1 cellular context compared by ENCODE assay signal in genomic region chr4:23888421-23889319, GRCh38.
TF ChIP-seq lines count a peak whose summit lies in the region.

No MANE protein-coding gene starts in this region.

TF ChIP-seq in SK-N-SH, 30 proteins besides CTCF, POLR2A, EP300 and RAD21 (continued from another document):
- no peak for TF ChIP-seq TAF1 (IDR thresholded peaks at IDR 0.05; ENCODE audit: borderline replicate concordance, low read depth, low read length)
- TF ChIP-seq NRF1 (IDR thresholded peaks at IDR 0.05; ENCODE audit: low read depth, low read length) = no peak
- TF ChIP-seq, protein P1, sequence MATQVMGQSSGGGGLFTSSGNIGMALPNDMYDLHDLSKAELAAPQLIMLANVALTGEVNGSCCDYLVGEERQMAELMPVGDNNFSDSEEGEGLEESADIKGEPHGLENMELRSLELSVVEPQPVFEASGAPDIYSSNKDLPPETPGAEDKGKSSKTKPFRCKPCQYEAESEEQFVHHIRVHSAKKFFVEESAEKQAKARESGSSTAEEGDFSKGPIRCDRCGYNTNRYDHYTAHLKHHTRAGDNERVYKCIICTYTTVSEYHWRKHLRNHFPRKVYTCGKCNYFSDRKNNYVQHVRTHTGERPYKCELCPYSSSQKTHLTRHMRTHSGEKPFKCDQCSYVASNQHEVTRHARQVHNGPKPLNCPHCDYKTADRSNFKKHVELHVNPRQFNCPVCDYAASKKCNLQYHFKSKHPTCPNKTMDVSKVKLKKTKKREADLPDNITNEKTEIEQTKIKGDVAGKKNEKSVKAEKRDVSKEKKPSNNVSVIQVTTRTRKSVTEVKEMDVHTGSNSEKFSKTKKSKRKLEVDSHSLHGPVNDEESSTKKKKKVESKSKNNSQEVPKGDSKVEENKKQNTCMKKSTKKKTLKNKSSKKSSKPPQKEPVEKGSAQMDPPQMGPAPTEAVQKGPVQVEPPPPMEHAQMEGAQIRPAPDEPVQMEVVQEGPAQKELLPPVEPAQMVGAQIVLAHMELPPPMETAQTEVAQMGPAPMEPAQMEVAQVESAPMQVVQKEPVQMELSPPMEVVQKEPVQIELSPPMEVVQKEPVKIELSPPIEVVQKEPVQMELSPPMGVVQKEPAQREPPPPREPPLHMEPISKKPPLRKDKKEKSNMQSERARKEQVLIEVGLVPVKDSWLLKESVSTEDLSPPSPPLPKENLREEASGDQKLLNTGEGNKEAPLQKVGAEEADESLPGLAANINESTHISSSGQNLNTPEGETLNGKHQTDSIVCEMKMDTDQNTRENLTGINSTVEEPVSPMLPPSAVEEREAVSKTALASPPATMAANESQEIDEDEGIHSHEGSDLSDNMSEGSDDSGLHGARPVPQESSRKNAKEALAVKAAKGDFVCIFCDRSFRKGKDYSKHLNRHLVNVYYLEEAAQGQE (IDR thresholded peaks at IDR 0.05; ENCODE audit: low read depth, low read length) = peak; percentile 85
- TF ChIP-seq, protein P2, sequence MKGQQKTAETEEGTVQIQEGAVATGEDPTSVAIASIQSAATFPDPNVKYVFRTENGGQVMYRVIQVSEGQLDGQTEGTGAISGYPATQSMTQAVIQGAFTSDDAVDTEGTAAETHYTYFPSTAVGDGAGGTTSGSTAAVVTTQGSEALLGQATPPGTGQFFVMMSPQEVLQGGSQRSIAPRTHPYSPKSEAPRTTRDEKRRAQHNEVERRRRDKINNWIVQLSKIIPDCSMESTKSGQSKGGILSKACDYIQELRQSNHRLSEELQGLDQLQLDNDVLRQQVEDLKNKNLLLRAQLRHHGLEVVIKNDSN (IDR thresholded peaks at IDR 0.05; ENCODE audit: borderline replicate concordance, low read depth) = peak; percentile 32; the same call in 1 of the 2 replicates
- peak; percentile 96 for TF ChIP-seq GATA2 (CRISPR knock-in tag; IDR thresholded peaks at IDR 0.05)
- no peak for TF ChIP-seq IRF3 (IDR thresholded peaks at IDR 0.05; ENCODE audit: low read depth, low read length)
- no peak for TF ChIP-seq ZBTB33 (IDR thresholded peaks at IDR 0.05; ENCODE audit: borderline replicate concordance, low read depth)
- TF ChIP-seq FOXJ3 (CRISPR knock-in tag; IDR thresholded peaks at IDR 0.05) = peak; percentile 85
- TF ChIP-seq MEF2A (IDR thresholded peaks at IDR 0.05; ENCODE audit: borderline replicate concordance, low read depth) = no peak
- peak; percentile 98; the same call in 1 of the 2 replicates for TF ChIP-seq RCOR1 (IDR thresholded peaks at IDR 0.05; ENCODE audit: low read length)
- peak; percentile 51; the same call in 1 of the 2 replicates for TF ChIP-seq MXI1 (IDR thresholded peaks at IDR 0.05; ENCODE audit: low read depth, low read length)
- TF ChIP-seq TEAD4 (IDR thresholded peaks at IDR 0.05; ENCODE audit: borderline replicate concordance, insufficient read depth) = peak; percentile 42; the same call in 1 of the 2 replicates
- no peak for TF ChIP-seq ELF1 (IDR thresholded peaks at IDR 0.05)
- peak; percentile 38; the same call in 1 of the 2 replicates for TF ChIP-seq USF2 (IDR thresholded peaks at IDR 0.05; ENCODE audit: borderline replicate concordance, low read depth, low read length)
- no peak for TF ChIP-seq FOSL2 (IDR thresholded peaks at IDR 0.05; ENCODE audit: borderline replicate concordance, low read depth)
- peak; percentile 37 for TF ChIP-seq TCF12 (IDR thresholded peaks at IDR 0.05)
